ENCODE assay signal across 25 cellular contexts in the genomic region with DNA sequence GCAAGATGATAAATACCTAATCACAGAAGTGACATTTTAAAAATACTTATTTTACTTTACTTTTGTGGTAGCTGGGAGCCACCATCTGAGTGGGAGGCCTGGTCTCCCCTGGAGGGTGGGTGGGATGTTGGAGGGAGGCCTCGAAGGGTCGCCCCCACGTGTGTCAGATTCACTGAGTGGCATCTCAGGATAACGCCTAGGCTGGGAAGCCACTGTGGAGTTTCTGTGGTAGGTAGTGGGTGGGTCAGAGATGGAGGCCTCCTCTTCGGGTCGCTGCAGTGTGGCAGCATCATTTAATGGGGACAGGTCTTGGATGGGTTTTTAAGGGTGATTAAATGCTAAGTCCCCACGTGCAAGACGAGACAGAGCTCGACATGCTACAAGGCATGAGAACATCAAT.
A peak's percentile ranks its signal among the peaks of the same experiment; 100 is the strongest.
DNase-seq lines count a peak whose midpoint lies in the region; ATAC-seq lines count a peak whose summit lies in the region.
"Had no signal": no experiment of that assay in that cellular context is flagged by ENCODE, and none has a peak within 500 bp of the region (broad histone marks: within the 10 kb centered on the region; RNA-seq: fewer than 3 reads in every experiment).

No MANE protein-coding gene starts in this region.

- no peaks in the 10 kb centered on the region for H3K36me3 Mint-ChIP-seq in activated CD4-positive, alpha-beta T cell treated with anti-CD3 and anti-CD28 coated beads for 36 hours (ENCODE audit: low read depth)
- H3K36me3 Mint-ChIP-seq in activated naive CD4-positive, alpha-beta T cell treated with anti-CD3 and anti-CD28 coated beads, Interleukin-2, amount 10 ng/mL, durations not matched to agents 7 days and 5 days = no peaks in the 10 kb centered on the region
- no peaks in the 10 kb centered on the region for H3K36me3 Mint-ChIP-seq in activated naive CD4-positive, alpha-beta T cell treated with anti-CD3 and anti-CD28 coated beads for 36 hours (ENCODE audit: low read depth)
- peaks cover 0 to 3% (median 0%) of the 10 kb centered on the region in 3 donors for H3K36me3 Mint-ChIP-seq in immature natural killer cell
- H3K36me3 Mint-ChIP-seq: CD14-positive monocyte; CD8-positive, alpha-beta memory T cell had no signal

- intact Hi-C loops in activated CD4-positive, alpha-beta T cell treated with anti-CD3 and anti-CD28 coated beads for 36 hours (cut with DNase I, micrococcal nuclease) = no loop called here
- intact Hi-C loops in activated naive CD4-positive, alpha-beta T cell treated with anti-CD3 and anti-CD28 coated beads for 36 hours (cut with micrococcal nuclease) = no loop called here

- peak; percentile 55 for ATAC-seq in activated CD4-positive, alpha-beta T cell treated with anti-CD3 and anti-CD28 coated beads for 36 hours
- ATAC-seq in stimulated activated naive CD8-positive, alpha-beta T cell treated with anti-CD3 and anti-CD28 coated beads, Interleukin-15, amount 100 ng/mL, for 72 hours = peak; percentile 43
- ATAC-seq in stimulated activated naive CD8-positive, alpha-beta T cell treated with anti-CD3 and anti-CD28 coated beads, Interleukin-15, Interleukin-2, amounts not matched to agents 100 U/mL and 50 U/mL, for 24 hours = no peak
- ATAC-seq in GM18909 (IDR thresholded peaks at IDR 0.05; ENCODE audit: poor library complexity, unreplicated experiment) = no peak
- ATAC-seq: HepG2, Right ventricle myocardium inferior had no signal

- H3K27ac Mint-ChIP-seq in activated CD4-positive, alpha-beta T cell treated with anti-CD3 and anti-CD28 coated beads for 36 hours = no peak overlapping the region
- no peak overlapping the region for H3K27ac Mint-ChIP-seq in activated naive CD4-positive, alpha-beta T cell treated with anti-CD3 and anti-CD28 coated beads, Interleukin-2, amount 10 ng/mL, durations not matched to agents 7 days and 5 days
- no peak overlapping the region for H3K27ac Mint-ChIP-seq in activated naive CD4-positive, alpha-beta T cell treated with anti-CD3 and anti-CD28 coated beads for 36 hours
- no peak overlapping the region for H3K27ac Mint-ChIP-seq in stimulated activated naive CD8-positive, alpha-beta T cell treated with anti-CD3 and anti-CD28 coated beads, Interleukin-15, amount 100 ng/mL, for 72 hours
- H3K27ac Mint-ChIP-seq in immature natural killer cell = no peak overlapping the region
- H3K27ac Mint-ChIP-seq: CD14-positive monocyte; CD8-positive, alpha-beta memory T cell; HFFc6 had no signal

- H3K9me3 Mint-ChIP-seq in activated CD4-positive, alpha-beta T cell treated with anti-CD3 and anti-CD28 coated beads for 36 hours (ENCODE audit: low read depth) = peaks cover 7% of the 10 kb centered on the region
- H3K9me3 Mint-ChIP-seq in activated naive CD4-positive, alpha-beta T cell treated with anti-CD3 and anti-CD28 coated beads, Interleukin-2, amount 10 ng/mL, durations not matched to agents 7 days and 5 days = peaks cover 3% of the 10 kb centered on the region
- no peaks in the 10 kb centered on the region for H3K9me3 Mint-ChIP-seq in activated naive CD4-positive, alpha-beta T cell treated with anti-CD3 and anti-CD28 coated beads for 36 hours
- peaks cover 0 to 17% of the 10 kb centered on the region in 2 donors for H3K9me3 Mint-ChIP-seq in stimulated activated naive CD8-positive, alpha-beta T cell treated with anti-CD3 and anti-CD28 coated beads, Interleukin-15, amount 100 ng/mL, for 72 hours
- peaks cover 8 to 35% (median 12%) of the 10 kb centered on the region in 6 donors for H3K9me3 Mint-ChIP-seq in immature natural killer cell

- no peaks in the 10 kb centered on the region for H3K27me3 Mint-ChIP-seq in activated CD4-positive, alpha-beta T cell treated with anti-CD3 and anti-CD28 coated beads for 36 hours
- H3K27me3 Mint-ChIP-seq in activated naive CD4-positive, alpha-beta T cell treated with anti-CD3 and anti-CD28 coated beads, Interleukin-2, amount 10 ng/mL, durations not matched to agents 7 days and 5 days = no peaks in the 10 kb centered on the region
- no peaks in the 10 kb centered on the region for H3K27me3 Mint-ChIP-seq in activated naive CD4-positive, alpha-beta T cell treated with anti-CD3 and anti-CD28 coated beads for 36 hours (ENCODE audit: low read depth)
- no peaks in the 10 kb centered on the region for H3K27me3 Mint-ChIP-seq in stimulated activated naive CD8-positive, alpha-beta T cell treated with anti-CD3 and anti-CD28 coated beads, Interleukin-15, amount 100 ng/mL, for 72 hours
- peaks cover 0 to 3% (median 0%) of the 10 kb centered on the region in 3 donors for H3K27me3 Mint-ChIP-seq in immature natural killer cell (ENCODE audit: low read depth in 3 of 3)
- H3K27me3 Mint-ChIP-seq: CD8-positive, alpha-beta memory T cell had no signal

- POLR2A ChIA-PET in activated CD4-positive, alpha-beta T cell treated with anti-CD3 and anti-CD28 coated beads for 36 hours (lab: Charles Lee) = no interaction called here

- peak; percentile 24 for DNase-seq in activated CD4-positive, alpha-beta T cell treated with anti-CD3 and anti-CD28 coated beads for 36 hours
- DNase-seq in activated CD4-positive, alpha-beta T cell treated with anti-CD3 and anti-CD28 coated beads, Interleukin-2, amount 50 U/mL, for 48 hours = no peak
- DNase-seq in activated naive CD4-positive, alpha-beta T cell treated with anti-CD3 and anti-CD28 coated beads, Interleukin-2, amount 10 ng/mL, durations not matched to agents 7 days and 5 days = peak; percentile 22
- DNase-seq in activated naive CD4-positive, alpha-beta T cell treated with anti-CD3 and anti-CD28 coated beads for 36 hours = no peak
- no peak for DNase-seq in stimulated activated naive CD8-positive, alpha-beta T cell treated with anti-CD3 and anti-CD28 coated beads, Interleukin-15, amount 100 ng/mL, for 72 hours
- DNase-seq in stimulated activated naive CD8-positive, alpha-beta T cell treated with anti-CD3 and anti-CD28 coated beads, Interleukin-15, Interleukin-2, amounts not matched to agents 100 U/mL and 50 U/mL, for 24 hours = no peak
- no peak for DNase-seq in immature natural killer cell
- DNase-seq: 8988T; ACHN; BE2C; Calu3; CD8-positive, alpha-beta memory T cell; DMS79 treated with DMSO at 0.1 percent for 48 hours; GF-D8; GOT3; HFFc6; Kasumi-1; NCI-H2029 treated with DMSO at 0.1 percent for 48 hours; NCI-H2227 treated with DMSO at 0.1 percent for 48 hours; NCI-H526 treated with DMSO at 0.1 percent for 48 hours; PC-9 had no signal

- no peak overlapping the region for H3K4me3 Mint-ChIP-seq in activated CD4-positive, alpha-beta T cell treated with anti-CD3 and anti-CD28 coated beads for 36 hours
- no peak overlapping the region for H3K4me3 Mint-ChIP-seq in activated naive CD4-positive, alpha-beta T cell treated with anti-CD3 and anti-CD28 coated beads, Interleukin-2, amount 10 ng/mL, durations not matched to agents 7 days and 5 days
- no peak overlapping the region for H3K4me3 Mint-ChIP-seq in activated naive CD4-positive, alpha-beta T cell treated with anti-CD3 and anti-CD28 coated beads for 36 hours
- H3K4me3 Mint-ChIP-seq in stimulated activated naive CD8-positive, alpha-beta T cell treated with anti-CD3 and anti-CD28 coated beads, Interleukin-15, amount 100 ng/mL, for 72 hours = no peak overlapping the region
- H3K4me3 Mint-ChIP-seq in immature natural killer cell = no peak overlapping the region
- H3K4me3 Mint-ChIP-seq: CD14-positive monocyte; CD8-positive, alpha-beta memory T cell; HFFc6 had no signal

- H3K4me1 Mint-ChIP-seq in activated CD4-positive, alpha-beta T cell treated with anti-CD3 and anti-CD28 coated beads for 36 hours = no peaks in the 10 kb centered on the region
- H3K4me1 Mint-ChIP-seq in activated naive CD4-positive, alpha-beta T cell treated with anti-CD3 and anti-CD28 coated beads, Interleukin-2, amount 10 ng/mL, durations not matched to agents 7 days and 5 days = no peaks in the 10 kb centered on the region
- no peaks in the 10 kb centered on the region for H3K4me1 Mint-ChIP-seq in activated naive CD4-positive, alpha-beta T cell treated with anti-CD3 and anti-CD28 coated beads for 36 hours (ENCODE audit: low read depth)
- H3K4me1 Mint-ChIP-seq in stimulated activated naive CD8-positive, alpha-beta T cell treated with anti-CD3 and anti-CD28 coated beads, Interleukin-15, amount 100 ng/mL, for 72 hours = no peaks in the 10 kb centered on the region
- H3K4me1 Mint-ChIP-seq in immature natural killer cell = no peaks in the 10 kb centered on the region
- H3K4me1 Mint-ChIP-seq: CD14-positive monocyte; CD8-positive, alpha-beta memory T cell had no signal

- CTCF ChIA-PET in activated CD4-positive, alpha-beta T cell treated with anti-CD3 and anti-CD28 coated beads for 36 hours (lab: Charles Lee) = interaction anchor here (0.6 kb wide), 1 partner anchor 13 kb away, joined by 3 read pairs; no protein-coding TSS in a partner anchor
- CTCF ChIA-PET in activated naive CD4-positive, alpha-beta T cell treated with anti-CD3 and anti-CD28 coated beads, Interleukin-2, amount 10 ng/mL, durations not matched to agents 7 days and 5 days (lab: Charles Lee) = no interaction called here
- CTCF ChIA-PET in activated naive CD4-positive, alpha-beta T cell treated with anti-CD3 and anti-CD28 coated beads for 36 hours (lab: Charles Lee) = no interaction called here

Comparison
In these comparisons a context has a peak if more than half of its experiments do, and no peak if none do; other contexts are left out.
1. ATAC-seq: peak in activated CD4-positive, alpha-beta T cell treated with anti-CD3 and anti-CD28 coated beads for 36 hours (single experiment) and stimulated activated naive CD8-positive, alpha-beta T cell treated with anti-CD3 and anti-CD28 coated beads, Interleukin-15, amount 100 ng/mL, for 72 hours (single experiment); none in stimulated activated naive CD8-positive, alpha-beta T cell treated with anti-CD3 and anti-CD28 coated beads, Interleukin-15, Interleukin-2, amounts not matched to agents 100 U/mL and 50 U/mL, for 24 hours (single experiment) and GM18909 (single experiment).
2. DNase-seq: peak in activated CD4-positive, alpha-beta T cell treated with anti-CD3 and anti-CD28 coated beads for 36 hours (single experiment) and activated naive CD4-positive, alpha-beta T cell treated with anti-CD3 and anti-CD28 coated beads, Interleukin-2, amount 10 ng/mL, durations not matched to agents 7 days and 5 days (single experiment); none in activated CD4-positive, alpha-beta T cell treated with anti-CD3 and anti-CD28 coated beads, Interleukin-2, amount 50 U/mL, for 48 hours (0 of 2), activated naive CD4-positive, alpha-beta T cell treated with anti-CD3 and anti-CD28 coated beads for 36 hours (single experiment), stimulated activated naive CD8-positive, alpha-beta T cell treated with anti-CD3 and anti-CD28 coated beads, Interleukin-15, amount 100 ng/mL, for 72 hours (0 of 2), stimulated activated naive CD8-positive, alpha-beta T cell treated with anti-CD3 and anti-CD28 coated beads, Interleukin-15, Interleukin-2, amounts not matched to agents 100 U/mL and 50 U/mL, for 24 hours (single experiment) and immature natural killer cell (0 of 3).